ENCODE assay signal across 8 cellular contexts in genomic region chr15:90647326-90647725, GRCh38.
"Had no signal": no experiment of that assay in that cellular context is flagged by ENCODE, and none has a peak within 500 bp of the region (broad histone marks: within the 10 kb centered on the region; RNA-seq: fewer than 3 reads in every experiment).

No MANE protein-coding gene starts in this region.

- H3K4me3 Mint-ChIP-seq: brain had no signal

- H3K9me3 ChIP-seq: lower lobe of right lung, pancreas, tibial artery, uterus had no signal

- H3K36me3 ChIP-seq: uterus had no signal

- H3K9me3 Mint-ChIP-seq: central memory CD8-positive, alpha-beta T cell; naive B cell had no signal

- H3K4me3 ChIP-seq: lower lobe of right lung, pancreas, skin epidermis, tibial artery, uterus had no signal

- H3K27me3 ChIP-seq: pancreas, tibial artery, uterus had no signal

- H3K27me3 Mint-ChIP-seq: brain had no signal
